ENCODE assay signal across 22 cellular contexts in the genomic region with DNA sequence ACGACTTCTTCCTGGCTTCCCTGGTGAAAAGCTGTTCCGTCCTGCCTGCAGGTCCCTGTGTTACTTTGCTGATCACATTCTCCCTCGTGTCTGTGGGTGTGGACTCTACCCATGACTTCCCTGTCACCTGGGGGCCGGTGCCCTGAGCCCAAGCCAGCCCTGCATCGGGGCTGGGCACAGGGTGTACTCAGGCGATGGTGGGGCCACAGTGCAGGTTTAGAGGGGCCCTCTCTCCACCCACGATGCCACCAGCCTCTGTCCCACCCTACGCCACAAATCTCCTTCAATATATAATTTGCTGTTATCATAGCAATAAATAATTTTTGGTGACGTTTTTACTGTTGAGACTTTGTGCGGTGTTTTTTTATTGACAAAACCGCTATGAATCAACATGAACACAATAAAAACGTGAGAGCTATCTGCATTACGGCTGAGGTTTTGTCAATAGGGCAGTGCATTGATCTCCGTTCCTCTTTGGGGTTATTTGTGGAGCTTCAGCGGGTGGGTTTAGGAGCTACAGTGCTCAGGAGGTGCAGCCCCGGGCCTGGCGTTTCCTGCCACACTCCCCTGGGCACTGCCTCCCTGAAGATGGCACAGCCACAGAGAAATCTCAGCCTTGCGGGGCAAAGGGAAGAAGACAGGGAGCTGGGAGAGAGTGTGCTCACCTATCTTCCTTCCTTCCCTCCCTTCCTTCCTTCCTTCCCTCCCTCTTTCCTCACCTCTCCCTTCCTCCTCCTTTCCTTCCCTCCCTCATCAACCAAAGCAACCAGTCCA.
A peak's percentile ranks its signal among the peaks of the same experiment; 100 is the strongest.
DNase-seq lines count a peak whose midpoint lies in the region; TF ChIP-seq lines count a peak whose summit lies in the region.
"Had no signal": no experiment of that assay in that cellular context is flagged by ENCODE, and none has a peak within 500 bp of the region (broad histone marks: within the 10 kb centered on the region; RNA-seq: fewer than 3 reads in every experiment).

No MANE protein-coding gene starts in this region.

- no CpG with 5 or more reads among the region's 18 CpGs for WGBS in neuronal stem cell (ENCODE audit: extremely low coverage in 2 of 2, insufficient read length in 2 of 2, insufficient replicate concordance in 1 of 2), 2 donors
- 79% methylated on average over 18 of the region's 18 CpGs for WGBS in esophagus muscularis mucosa

- peak overlapping the region; percentile 51 for H2BK120ac ChIP-seq in neuronal stem cell (ENCODE audit: low read depth, low read length)

- H3K23ac ChIP-seq in neuronal stem cell (ENCODE audit: low read depth, low read length, poor library complexity): peak overlapping the region; percentile 82

- H3K9me3 Mint-ChIP-seq in CD14-positive monocyte (peaks cover 0 to 3% (median 0%) of the 10 kb centered on the region in 7 donors), endothelial cell (ENCODE audit: unreplicated experiment) (no peaks in the 10 kb centered on the region)

- peak overlapping the region; percentile 69 for H2AK5ac ChIP-seq in neuronal stem cell (ENCODE audit: low read depth, low read length)

- DNase-seq in 8988T (peak; percentile 26), CD14-positive monocyte (ENCODE audit: low spot score) (peak; percentile 12), neuronal stem cell (ENCODE audit: low spot score) (no peak), uterus (no peak), pons (ENCODE audit: low spot score) (no peak), endothelial cell (ENCODE audit: low spot score) (no peak), esophagus muscularis mucosa (ENCODE audit: extremely low spot score) (no peak)
- DNase-seq: BE2C; Caco-2; CD4-positive, alpha-beta memory T cell; DND-41; GM23248; Karpas-422; MV-4-11; NCI-H1105 treated with DMSO at 0.1 percent for 48 hours; NCI-H2029 treated with DMSO at 0.1 percent for 48 hours; NCI-H2171; NCI-H345; NCI-H524 treated with DMSO at 0.1 percent for 48 hours; SJCRH30 had no signal

- no peak overlapping the region for H3K4me2 ChIP-seq in neuronal stem cell (ENCODE audit: insufficient read depth, low read length, poor library complexity, severe bottlenecking)

- no peak overlapping the region for H3K9ac ChIP-seq in neuronal stem cell (ENCODE audit: low read depth, low read length, poor library complexity)
- H3K9ac ChIP-seq: GM23248 had no signal

- H3K4me1 Mint-ChIP-seq in CD14-positive monocyte: no peaks in the 10 kb centered on the region
- peaks cover 5% of the 10 kb centered on the region for H3K4me1 Mint-ChIP-seq in endothelial cell (ENCODE audit: unreplicated experiment)
- H3K4me1 Mint-ChIP-seq: CD4-positive, alpha-beta memory T cell had no signal

- H3K4me3 ChIP-seq in neuronal stem cell (ENCODE audit: low read length in 2 of 2) (no peak overlapping the region), uterus (no peak overlapping the region), esophagus muscularis mucosa (no peak overlapping the region)
- H3K4me3 ChIP-seq: GM12878, GM23248, SJCRH30 had no signal

- H3K27ac ChIP-seq in VCaP (peak overlapping the region; percentile 31; the same call in 1 of the 2 replicates), neuronal stem cell (replicated peaks; ENCODE audit: low read length) (no peak overlapping the region), uterus (no peak overlapping the region), esophagus muscularis mucosa (replicated peaks in 1 of 4) (no peak overlapping the region)
- H3K27ac ChIP-seq: GM23248, SJCRH30 had no signal

- H3K36me3 ChIP-seq in neuronal stem cell (replicated peaks in 1 of 2; ENCODE audit: control insufficient read depth in 2 of 2, insufficient read depth in 2 of 2, low read length in 2 of 2) (no peaks in the 10 kb centered on the region), uterus (no peaks in the 10 kb centered on the region), esophagus muscularis mucosa (no peaks in the 10 kb centered on the region)
- H3K36me3 ChIP-seq: BE2C, SJCRH30 had no signal

- no peak overlapping the region for H3K4ac ChIP-seq in neuronal stem cell (ENCODE audit: low read length)

- H2AFZ ChIP-seq in neuronal stem cell (ENCODE audit: low read length): no peak overlapping the region
- H2AFZ ChIP-seq: GM23248 had no signal

- peak overlapping the region; percentile 78 for H2BK15ac ChIP-seq in neuronal stem cell (ENCODE audit: low read length)

- no peaks in the 10 kb centered on the region for H3K9me3 ChIP-seq in neuronal stem cell (replicated peaks in 1 of 2; ENCODE audit: control insufficient read depth in 2 of 2, insufficient read depth in 1 of 2, low read depth in 1 of 2, low read length in 2 of 2)
- no peaks in the 10 kb centered on the region for H3K9me3 ChIP-seq in uterus
- H3K9me3 ChIP-seq in esophagus muscularis mucosa: no peaks in the 10 kb centered on the region
- H3K9me3 ChIP-seq: BE2C, Caco-2, SJCRH30 had no signal

- peaks cover 0 to 10% of the 10 kb centered on the region in 2 donors for H3K4me1 ChIP-seq in neuronal stem cell (ENCODE audit: control insufficient read depth in 2 of 2, insufficient read depth in 1 of 2, low read depth in 1 of 2, low read length in 2 of 2)
- no peaks in the 10 kb centered on the region for H3K4me1 ChIP-seq in uterus
- H3K4me1 ChIP-seq in esophagus muscularis mucosa: no peaks in the 10 kb centered on the region
- H3K4me1 ChIP-seq: Caco-2, SJCRH30 had no signal

- no peaks in the 10 kb centered on the region for H3K79me1 ChIP-seq in neuronal stem cell (ENCODE audit: low read depth, low read length)

- no peak overlapping the region for H4K91ac ChIP-seq in neuronal stem cell (ENCODE audit: low read depth, low read length, poor library complexity)

- no peak for TF ChIP-seq POLR2A in uterus (IDR thresholded peaks at IDR 0.05)
- no peak for TF ChIP-seq POLR2A in esophagus muscularis mucosa (IDR thresholded peaks at IDR 0.05; ENCODE audit: low read depth)

- peak overlapping the region; percentile 60 for H2BK12ac ChIP-seq in neuronal stem cell (ENCODE audit: low read length)

- H4K8ac ChIP-seq in neuronal stem cell (ENCODE audit: low read depth, low read length): no peak overlapping the region

- no peak for TF ChIP-seq EP300 in esophagus muscularis mucosa (IDR thresholded peaks at IDR 0.05)

- H3K4me3 Mint-ChIP-seq in CD14-positive monocyte: no peak overlapping the region
- H3K4me3 Mint-ChIP-seq in endothelial cell (ENCODE audit: unreplicated experiment): no peak overlapping the region

- H3K27me3 Mint-ChIP-seq in CD14-positive monocyte (ENCODE audit: low read depth in 3 of 3): peaks cover 0 to 3% (median 2%) of the 10 kb centered on the region in 3 donors
- no peaks in the 10 kb centered on the region for H3K27me3 Mint-ChIP-seq in endothelial cell (ENCODE audit: unreplicated experiment)

- TF ChIP-seq CTCF in CD14-positive monocyte (IDR thresholded peaks at IDR 0.05) (no peak), VCaP (conservative IDR thresholded peaks at IDR 0.05) (no peak), uterus (IDR thresholded peaks at IDR 0.05) (no peak), endothelial cell (IDR thresholded peaks at IDR 0.05; ENCODE audit: unreplicated experiment) (no peak), esophagus muscularis mucosa (IDR thresholded peaks at IDR 0.05) (no peak)

- no peaks in the 10 kb centered on the region for H3K36me3 Mint-ChIP-seq in CD14-positive monocyte
- H3K36me3 Mint-ChIP-seq in endothelial cell (ENCODE audit: low read depth, unreplicated experiment): no peaks in the 10 kb centered on the region
- H3K36me3 Mint-ChIP-seq: CD4-positive, alpha-beta memory T cell had no signal

- H3K14ac ChIP-seq in neuronal stem cell (ENCODE audit: low read length): no peak overlapping the region

- peaks cover 0 to 3% (median 0%) of the 10 kb centered on the region in 3 experiments for H3K27me3 ChIP-seq in neuronal stem cell (ENCODE audit: control insufficient read depth in 3 of 3, insufficient read depth in 3 of 3, low read depth in 1 of 3, low read length in 3 of 3)
- no peaks in the 10 kb centered on the region for H3K27me3 ChIP-seq in uterus
- peaks cover 0 to 44% (median 8%) of the 10 kb centered on the region in 4 donors for H3K27me3 ChIP-seq in esophagus muscularis mucosa
- H3K27me3 ChIP-seq: BE2C, SJCRH30 had no signal

- peak overlapping the region; percentile 84 for H3K18ac ChIP-seq in neuronal stem cell (ENCODE audit: low read length)

- intact Hi-C loops in CD14-positive monocyte (cut with micrococcal nuclease) (no loop called here), uterus (cut with DNase I; ENCODE audit: low total_unique reads) (no loop called here), esophagus muscularis mucosa (cut with DNase I) (no loop called here)

- peak overlapping the region; percentile 31 for H2BK5ac ChIP-seq in neuronal stem cell (ENCODE audit: low read length)

- no peak overlapping the region for H3K27ac Mint-ChIP-seq in CD14-positive monocyte
- no peak overlapping the region for H3K27ac Mint-ChIP-seq in endothelial cell (ENCODE audit: unreplicated experiment)
- H3K27ac Mint-ChIP-seq: CD4-positive, alpha-beta memory T cell had no signal

Comparison
In these comparisons a context has a peak if more than half of its experiments do, and no peak if none do; other contexts are left out.
1. DNase-seq: peak in 8988T (single experiment) and CD14-positive monocyte (single experiment); none in neuronal stem cell (single experiment), uterus (0 of 2), pons (single experiment), endothelial cell (single experiment) and esophagus muscularis mucosa (single experiment).